8 cellular contexts compared by ENCODE assay signal in the genomic region with DNA sequence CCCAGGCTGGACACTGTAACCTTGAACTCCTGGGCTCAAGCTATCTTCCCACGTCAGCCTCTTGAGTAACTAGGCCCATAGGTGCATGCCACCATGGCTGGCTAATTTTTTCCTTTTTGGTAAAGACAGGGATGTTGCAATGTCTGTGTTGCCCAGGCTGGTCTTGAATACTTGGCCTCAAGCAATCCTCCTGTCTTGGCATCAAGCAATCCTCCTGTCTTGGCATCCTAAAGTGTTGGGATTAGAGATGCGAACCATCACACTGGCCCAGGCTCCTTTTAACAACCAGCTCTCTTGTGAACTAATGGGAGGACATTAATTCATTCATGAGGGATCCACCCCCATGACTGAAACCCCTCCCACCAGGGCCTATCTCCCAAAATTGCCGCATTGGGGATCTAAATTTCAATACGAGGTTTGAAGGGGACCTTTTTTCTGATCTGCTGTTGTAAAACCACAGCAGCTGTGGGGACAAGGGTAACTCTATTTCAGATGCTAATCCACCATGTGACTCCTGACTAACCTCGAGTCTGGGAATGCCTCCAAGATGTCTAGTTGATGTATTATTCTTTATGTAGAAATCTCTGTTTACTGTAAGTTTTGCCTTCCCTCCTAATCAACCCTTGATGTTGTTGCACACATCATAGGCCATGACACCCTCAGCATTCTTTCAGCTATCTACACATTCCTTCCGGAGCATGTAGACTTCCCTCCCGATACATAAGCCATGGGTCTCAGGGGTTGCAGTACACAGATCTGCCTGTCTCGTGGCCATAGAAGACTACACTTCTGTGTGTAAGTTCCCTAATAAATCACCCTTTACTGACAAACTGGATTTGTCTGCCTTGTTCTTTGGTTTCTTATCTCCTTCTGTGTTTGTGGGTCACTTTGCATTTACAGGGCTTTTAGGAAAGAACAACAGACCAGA. TPM values are rescaled to one million over a fixed set of nuclear protein-coding genes. Genes with fewer than 3 reads are reported as not detected.
A peak's percentile ranks its signal among the peaks of the same experiment; 100 is the strongest.
DNase-seq lines count a peak whose midpoint lies in the region; ATAC-seq and TF ChIP-seq lines count a peak whose summit lies in the region.

No MANE protein-coding gene starts in this region.

- no peak overlapping the region for H2AK5ac ChIP-seq in neuronal stem cell (ENCODE audit: low read depth, low read length)

- H3K4me2 ChIP-seq in fibroblast of lung (ENCODE audit: extremely low read depth, insufficient read depth, low read length): peak overlapping the region; percentile 5
- no peak overlapping the region for H3K4me2 ChIP-seq in neuronal stem cell (ENCODE audit: insufficient read depth, low read length, poor library complexity, severe bottlenecking)

- ATAC-seq in RWPE2 (ENCODE audit: low read depth) (peak; percentile 88), HG02798 (IDR thresholded peaks at IDR 0.05; ENCODE audit: poor library complexity, unreplicated experiment) (no peak)
- ATAC-seq in activated CD4-positive, CD25-positive, alpha-beta regulatory T cell treated with anti-CD3 and anti-CD28 coated beads, Interleukin-2, amount 50 U/mL, for 24 hours: no peak

- H3K9me3 ChIP-seq in RWPE2 (ENCODE audit: severe bottlenecking) (no peaks in the 10 kb centered on the region), fibroblast of lung (ENCODE audit: control insufficient read depth, insufficient read depth, low read depth, low read length) (no peaks in the 10 kb centered on the region), neuronal stem cell (replicated peaks in 1 of 2; ENCODE audit: control insufficient read depth in 2 of 2, insufficient read depth in 1 of 2, low read depth in 1 of 2, low read length in 2 of 2) (peaks cover 0 to 10% of the 10 kb centered on the region in 2 donors)

- no peak overlapping the region for H2BK15ac ChIP-seq in neuronal stem cell (ENCODE audit: low read length)

- no peak overlapping the region for H4K91ac ChIP-seq in neuronal stem cell (ENCODE audit: low read depth, low read length, poor library complexity)

- no peak overlapping the region for H4K8ac ChIP-seq in neuronal stem cell (ENCODE audit: low read depth, low read length)

- no peak overlapping the region for H2BK5ac ChIP-seq in neuronal stem cell (ENCODE audit: low read length)

- H3K27ac ChIP-seq in RWPE2 (ENCODE audit: poor library complexity, severe bottlenecking): peak overlapping the region; percentile 16
- peak overlapping the region; percentile 61 for H3K27ac ChIP-seq in fibroblast of lung (ENCODE audit: insufficient read depth, low read length)
- no peak overlapping the region for H3K27ac ChIP-seq in neuronal stem cell (replicated peaks; ENCODE audit: low read length)

- no peaks in the 10 kb centered on the region for H3K79me2 ChIP-seq in fibroblast of lung (ENCODE audit: control insufficient read depth, insufficient read depth, low read length)

- H3K79me1 ChIP-seq in neuronal stem cell (ENCODE audit: low read depth, low read length): no peaks in the 10 kb centered on the region

- WGBS in neuronal stem cell (ENCODE audit: extremely low coverage in 2 of 2, insufficient read length in 2 of 2, insufficient replicate concordance in 1 of 2), 2 donors: no CpG with 5 or more reads among the region's 8 CpGs

- POLR2A ChIA-PET in BJ (lab: Charles Lee): interaction anchor here (1.9 kb wide), 1 partner anchor 71 kb away, joined by 5 read pairs; a partner anchor contains a TSS

- CTCF ChIA-PET in BJ (lab: Yijun Ruan, JAX): interaction anchor here (0.8 to 7.0 kb wide), 15 partner anchors 9 to 319 kb away, joined by 3 to 178 read pairs (median 5); a partner anchor contains a TSS

- no peak overlapping the region for H3K23ac ChIP-seq in neuronal stem cell (ENCODE audit: low read depth, low read length, poor library complexity)

- H3K14ac ChIP-seq in neuronal stem cell (ENCODE audit: low read length): no peak overlapping the region

- TF ChIP-seq CTCF in BJ (IDR thresholded peaks at IDR 0.05; ENCODE audit: insufficient read depth, low read depth, low read length) (no peak), RWPE2 (IDR thresholded peaks at IDR 0.05; ENCODE audit: poor library complexity, severe bottlenecking) (no peak), fibroblast of lung (conservative IDR thresholded peaks at IDR 0.05 in 1 of 2, IDR thresholded peaks at IDR 0.05 in 1 of 2; ENCODE audit: low read depth in 1 of 2, low read length in 2 of 2) (no peak)

- no peaks in the 10 kb centered on the region for H4K20me1 ChIP-seq in fibroblast of lung (ENCODE audit: control insufficient read depth, extremely low read depth, insufficient read depth, low read length)

- H3K4me1 ChIP-seq in RWPE2 (ENCODE audit: insufficient read depth, poor library complexity, severe bottlenecking) (peaks cover 13% of the 10 kb centered on the region), fibroblast of lung (ENCODE audit: control insufficient read depth, extremely low read depth, insufficient read depth, low read length) (peaks cover 20% of the 10 kb centered on the region), neuronal stem cell (ENCODE audit: control insufficient read depth in 2 of 2, insufficient read depth in 1 of 2, low read depth in 1 of 2, low read length in 2 of 2) (peaks cover 0 to 2% of the 10 kb centered on the region in 2 donors)

- no peak overlapping the region for H2BK12ac ChIP-seq in neuronal stem cell (ENCODE audit: low read length)

- H3K4me3 ChIP-seq in BJ (ENCODE audit: low read depth, low read length) (no peak overlapping the region), RWPE2 (ENCODE audit: severe bottlenecking) (no peak overlapping the region), fibroblast of lung (replicated peaks in 1 of 4; ENCODE audit: control extremely low read depth in 1 of 4, insufficient read depth in 1 of 4, low read depth in 3 of 4, low read length in 4 of 4) (peak overlapping the region in 1 of 4 experiments; percentile 25), neuronal stem cell (ENCODE audit: low read length in 2 of 2) (no peak overlapping the region)

- DNase-seq in BJ (ENCODE audit: low read depth) (peak; percentile 87), RWPE2 (ENCODE audit: low spot score) (no peak), fibroblast of lung (ENCODE audit: low read depth in 2 of 2) (peak; percentile 98 to 99), occipital lobe (lab: John Stamatoyannopoulos, UW) (peak; percentile 57), neuronal stem cell (ENCODE audit: low spot score) (no peak), GDM1 (lab: John Stamatoyannopoulos, UW) (no peak)

- no peak overlapping the region for H3K9ac ChIP-seq in fibroblast of lung (ENCODE audit: insufficient read depth, low read length)
- no peak overlapping the region for H3K9ac ChIP-seq in neuronal stem cell (ENCODE audit: low read depth, low read length, poor library complexity)

- H3K18ac ChIP-seq in neuronal stem cell (ENCODE audit: low read length): no peak overlapping the region

- no peak overlapping the region for H2AFZ ChIP-seq in fibroblast of lung (ENCODE audit: low read length)
- no peak overlapping the region for H2AFZ ChIP-seq in neuronal stem cell (ENCODE audit: low read length)

- H3K36me3 ChIP-seq in BJ (ENCODE audit: control insufficient read depth, insufficient read depth, low read length) (no peaks in the 10 kb centered on the region), RWPE2 (ENCODE audit: low read depth) (no peaks in the 10 kb centered on the region), fibroblast of lung (ENCODE audit: control insufficient read depth, insufficient read depth, low read length) (no peaks in the 10 kb centered on the region), neuronal stem cell (replicated peaks in 1 of 2; ENCODE audit: control insufficient read depth in 2 of 2, insufficient read depth in 2 of 2, low read length in 2 of 2) (no peaks in the 10 kb centered on the region)

- H2BK120ac ChIP-seq in neuronal stem cell (ENCODE audit: low read depth, low read length): no peak overlapping the region

- peaks cover 9% of the 10 kb centered on the region for H3K27me3 ChIP-seq in BJ (ENCODE audit: control insufficient read depth, insufficient read depth, low read length)
- H3K27me3 ChIP-seq in RWPE2 (ENCODE audit: insufficient read depth, poor library complexity, severe bottlenecking): no peaks in the 10 kb centered on the region
- H3K27me3 ChIP-seq in fibroblast of lung (ENCODE audit: control insufficient read depth, insufficient read depth, low read length): peaks cover 5% of the 10 kb centered on the region
- peaks cover 0 to 16% (median 0%) of the 10 kb centered on the region in 3 experiments for H3K27me3 ChIP-seq in neuronal stem cell (ENCODE audit: control insufficient read depth in 3 of 3, insufficient read depth in 3 of 3, low read depth in 1 of 3, low read length in 3 of 3)

- no peak overlapping the region for H3K4ac ChIP-seq in neuronal stem cell (ENCODE audit: low read length)

RNA-seq across cellular contexts. Expression of a gene that starts 37.6 kb away (rescaled TPM):
- 0.60 and 0.70 TPM in 2 replicates for polyA plus RNA-seq in BJ (2011; rRNA removed)
- polyA minus RNA-seq in BJ (2011; rRNA and poly(A)+ RNA removed): 0.33 TPM in 1 of 2 replicates, not detected in the other
- total RNA-seq in fibroblast of lung: 7.2 and 21.5 TPM in 2 replicates
- 1.5 and 2.8 TPM in 2 replicates for polyA plus RNA-seq in fibroblast of lung
- polyA plus RNA-seq in fibroblast of lung (2012): 3.1 and 5.4 TPM in 2 replicates
- polyA minus RNA-seq in fibroblast of lung (ENCODE audit: low replicate concordance): 4.4 and 6.4 TPM in 2 replicates
- 31.4 TPM for total RNA-seq in occipital lobe
- polyA plus RNA-seq in neuronal stem cell (2013, experiment 1 of 2): 1.4 TPM
- polyA plus RNA-seq in neuronal stem cell (2013, experiment 2 of 2): 1.1 TPM

Comparison
In these comparisons a context has a peak if more than half of its experiments do, and no peak if none do; other contexts are left out.
1. DNase-seq: peak in BJ (single experiment), fibroblast of lung (2 of 2) and occipital lobe (single experiment); none in RWPE2 (single experiment), neuronal stem cell (single experiment) and GDM1 (single experiment).